In the genomic region with DNA sequence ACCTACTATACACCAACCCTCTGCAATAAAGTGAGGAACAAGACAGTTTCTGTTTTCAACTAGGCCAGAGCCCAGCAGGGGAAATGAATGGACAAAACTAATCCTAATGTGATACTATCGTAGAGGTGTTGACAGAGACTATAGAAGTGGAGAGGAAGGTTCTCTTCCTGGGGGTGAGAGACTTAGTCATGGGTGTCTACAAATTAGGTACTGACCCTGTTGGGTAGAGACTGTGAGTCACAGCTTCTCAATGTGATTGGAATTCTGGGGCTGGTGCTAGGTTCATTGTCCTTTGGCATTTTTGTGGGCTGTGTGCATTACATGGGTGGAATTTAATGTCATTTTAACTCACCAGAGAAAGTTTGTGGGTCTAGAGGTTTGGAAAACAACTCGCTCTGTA, we compare ENCODE assay signal across 1 cellular context.
TF ChIP-seq lines count a peak whose summit lies in the region.

No MANE protein-coding gene starts in this region.

TF ChIP-seq in A549, 52 proteins besides CTCF, POLR2A, EP300 and RAD21 (continued from another document):
- TF ChIP-seq, protein P1, sequence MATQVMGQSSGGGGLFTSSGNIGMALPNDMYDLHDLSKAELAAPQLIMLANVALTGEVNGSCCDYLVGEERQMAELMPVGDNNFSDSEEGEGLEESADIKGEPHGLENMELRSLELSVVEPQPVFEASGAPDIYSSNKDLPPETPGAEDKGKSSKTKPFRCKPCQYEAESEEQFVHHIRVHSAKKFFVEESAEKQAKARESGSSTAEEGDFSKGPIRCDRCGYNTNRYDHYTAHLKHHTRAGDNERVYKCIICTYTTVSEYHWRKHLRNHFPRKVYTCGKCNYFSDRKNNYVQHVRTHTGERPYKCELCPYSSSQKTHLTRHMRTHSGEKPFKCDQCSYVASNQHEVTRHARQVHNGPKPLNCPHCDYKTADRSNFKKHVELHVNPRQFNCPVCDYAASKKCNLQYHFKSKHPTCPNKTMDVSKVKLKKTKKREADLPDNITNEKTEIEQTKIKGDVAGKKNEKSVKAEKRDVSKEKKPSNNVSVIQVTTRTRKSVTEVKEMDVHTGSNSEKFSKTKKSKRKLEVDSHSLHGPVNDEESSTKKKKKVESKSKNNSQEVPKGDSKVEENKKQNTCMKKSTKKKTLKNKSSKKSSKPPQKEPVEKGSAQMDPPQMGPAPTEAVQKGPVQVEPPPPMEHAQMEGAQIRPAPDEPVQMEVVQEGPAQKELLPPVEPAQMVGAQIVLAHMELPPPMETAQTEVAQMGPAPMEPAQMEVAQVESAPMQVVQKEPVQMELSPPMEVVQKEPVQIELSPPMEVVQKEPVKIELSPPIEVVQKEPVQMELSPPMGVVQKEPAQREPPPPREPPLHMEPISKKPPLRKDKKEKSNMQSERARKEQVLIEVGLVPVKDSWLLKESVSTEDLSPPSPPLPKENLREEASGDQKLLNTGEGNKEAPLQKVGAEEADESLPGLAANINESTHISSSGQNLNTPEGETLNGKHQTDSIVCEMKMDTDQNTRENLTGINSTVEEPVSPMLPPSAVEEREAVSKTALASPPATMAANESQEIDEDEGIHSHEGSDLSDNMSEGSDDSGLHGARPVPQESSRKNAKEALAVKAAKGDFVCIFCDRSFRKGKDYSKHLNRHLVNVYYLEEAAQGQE (IDR thresholded peaks at IDR 0.05) = no peak
- TF ChIP-seq, protein P2, sequence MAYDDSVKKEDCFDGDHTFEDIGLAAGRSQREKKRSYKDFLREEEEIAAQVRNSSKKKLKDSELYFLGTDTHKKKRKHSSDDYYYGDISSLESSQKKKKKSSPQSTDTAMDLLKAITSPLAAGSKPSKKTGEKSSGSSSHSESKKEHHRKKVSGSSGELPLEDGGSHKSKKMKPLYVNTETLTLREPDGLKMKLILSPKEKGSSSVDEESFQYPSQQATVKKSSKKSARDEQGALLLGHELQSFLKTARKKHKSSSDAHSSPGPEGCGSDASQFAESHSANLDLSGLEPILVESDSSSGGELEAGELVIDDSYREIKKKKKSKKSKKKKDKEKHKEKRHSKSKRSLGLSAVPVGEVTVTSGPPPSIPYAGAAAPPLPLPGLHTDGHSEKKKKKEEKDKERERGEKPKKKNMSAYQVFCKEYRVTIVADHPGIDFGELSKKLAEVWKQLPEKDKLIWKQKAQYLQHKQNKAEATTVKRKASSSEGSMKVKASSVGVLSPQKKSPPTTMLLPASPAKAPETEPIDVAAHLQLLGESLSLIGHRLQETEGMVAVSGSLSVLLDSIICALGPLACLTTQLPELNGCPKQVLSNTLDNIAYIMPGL (CRISPR knock-in tag; IDR thresholded peaks at IDR 0.05; ENCODE audit: borderline replicate concordance) = no peak
- TF ChIP-seq RNF2 (IDR thresholded peaks at IDR 0.05; ENCODE audit: borderline replicate concordance, low read depth) (no peak), FOSB (CRISPR knock-in tag; IDR thresholded peaks at IDR 0.05) (no peak), HOXB5 (CRISPR knock-in tag; IDR thresholded peaks at IDR 0.05) (no peak), RFX5 (IDR thresholded peaks at IDR 0.05) (no peak), RARB (CRISPR knock-in tag; IDR thresholded peaks at IDR 0.05) (no peak), SMC3 (IDR thresholded peaks at IDR 0.05) (no peak), MAFK (IDR thresholded peaks at IDR 0.05; ENCODE audit: partially characterized antibody) (no peak), NPAS2 (CRISPR knock-in tag; IDR thresholded peaks at IDR 0.05; ENCODE audit: borderline replicate concordance) (no peak), BHLHE40 (IDR thresholded peaks at IDR 0.05; ENCODE audit: low read depth, low read length) (no peak), ZNF302 (CRISPR knock-in tag; IDR thresholded peaks at IDR 0.05) (no peak), HEYL (CRISPR knock-in tag; IDR thresholded peaks at IDR 0.05) (no peak)
- TF ChIP-seq, protein P3, sequence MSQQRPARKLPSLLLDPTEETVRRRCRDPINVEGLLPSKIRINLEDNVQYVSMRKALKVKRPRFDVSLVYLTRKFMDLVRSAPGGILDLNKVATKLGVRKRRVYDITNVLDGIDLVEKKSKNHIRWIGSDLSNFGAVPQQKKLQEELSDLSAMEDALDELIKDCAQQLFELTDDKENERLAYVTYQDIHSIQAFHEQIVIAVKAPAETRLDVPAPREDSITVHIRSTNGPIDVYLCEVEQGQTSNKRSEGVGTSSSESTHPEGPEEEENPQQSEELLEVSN (IDR thresholded peaks at IDR 0.05; ENCODE audit: borderline replicate concordance, low read depth) = no peak
- TF ChIP-seq, protein P4, sequence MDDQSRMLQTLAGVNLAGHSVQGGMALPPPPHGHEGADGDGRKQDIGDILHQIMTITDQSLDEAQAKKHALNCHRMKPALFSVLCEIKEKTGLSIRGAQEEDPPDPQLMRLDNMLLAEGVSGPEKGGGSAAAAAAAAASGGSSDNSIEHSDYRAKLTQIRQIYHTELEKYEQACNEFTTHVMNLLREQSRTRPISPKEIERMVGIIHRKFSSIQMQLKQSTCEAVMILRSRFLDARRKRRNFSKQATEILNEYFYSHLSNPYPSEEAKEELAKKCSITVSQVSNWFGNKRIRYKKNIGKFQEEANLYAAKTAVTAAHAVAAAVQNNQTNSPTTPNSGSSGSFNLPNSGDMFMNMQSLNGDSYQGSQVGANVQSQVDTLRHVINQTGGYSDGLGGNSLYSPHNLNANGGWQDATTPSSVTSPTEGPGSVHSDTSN (IDR thresholded peaks at IDR 0.05) = no peak
